ENCODE assay signal across 7 cellular contexts in the genomic region with DNA sequence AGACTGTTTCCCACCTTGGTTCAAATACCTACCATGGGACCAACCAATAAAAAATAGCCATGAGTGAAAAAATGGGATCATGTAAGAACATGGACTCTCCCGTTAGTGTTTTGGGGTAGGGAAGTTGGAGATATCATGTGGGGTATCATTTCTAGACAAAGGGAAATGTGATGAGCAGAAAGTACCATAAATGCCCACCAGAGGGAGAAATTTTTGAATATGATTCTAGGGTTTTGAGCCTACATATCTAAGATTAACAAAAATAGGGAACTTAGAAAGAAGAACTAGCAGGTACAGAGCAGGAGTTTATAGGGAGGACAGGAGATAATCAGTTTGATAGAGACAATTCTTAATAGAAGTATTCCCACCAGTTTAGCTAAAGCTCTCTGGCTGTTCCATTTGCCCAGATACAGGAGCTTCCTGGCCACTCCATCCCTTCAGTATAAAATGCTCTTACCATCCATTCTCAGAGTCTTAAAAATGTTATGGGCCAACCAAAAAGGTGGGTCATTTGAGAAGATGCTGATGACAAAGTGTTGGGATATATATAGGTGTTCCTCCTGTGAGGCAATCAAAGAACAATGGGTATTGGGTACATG. TPM values are rescaled to one million over a fixed set of nuclear protein-coding genes. Genes with fewer than 3 reads are reported as not detected.
DNase-seq lines count a peak whose midpoint lies in the region; TF ChIP-seq lines count a peak whose summit lies in the region.

No MANE protein-coding gene starts in this region.

- no peaks in the 10 kb centered on the region for H3K36me3 ChIP-seq in MM.1S (replicated peaks; ENCODE audit: insufficient read depth, low read length)
- H3K36me3 ChIP-seq in adrenal gland (replicated peaks in 1 of 2) = no peaks in the 10 kb centered on the region

- H3K9me3 ChIP-seq in MM.1S (replicated peaks; ENCODE audit: insufficient read depth, low read length) (no peaks in the 10 kb centered on the region), adrenal gland (replicated peaks in 1 of 3) (no peaks in the 10 kb centered on the region)

- WGBS in adrenal gland, 4 donors = 10 to 29% (median 20%) methylated on average over 1 of the region's 1 CpG

- H2AFZ ChIP-seq in MM.1S (ENCODE audit: low read length) = no peak overlapping the region

- H3K4me3 ChIP-seq in MM.1S (ENCODE audit: low read length) = no peak overlapping the region
- no peak overlapping the region for H3K4me3 ChIP-seq in adrenal gland

- intact Hi-C loops in adrenal gland (cut with DNase I) (loop anchor here in 1 of 2 donors (5.0 kb wide), 1 partner anchor 395 kb away; no protein-coding TSS in a partner anchor), posterior cingulate gyrus (cut with DNase I) (no loop called here)

- no peak overlapping the region for H3K9ac ChIP-seq in MM.1S (ENCODE audit: low read length)

- no peaks in the 10 kb centered on the region for H3F3A ChIP-seq in MM.1S (ENCODE audit: insufficient read depth, low read length)

- DNase-seq in GDM1 (lab: John Stamatoyannopoulos, UW) = peak; percentile 25
- DNase-seq in MM.1S = peak; percentile 64
- DNase-seq in adrenal gland = no peak
- peak; percentile 45 to 57 for DNase-seq in lung microvascular endothelial cell (ENCODE audit: low read depth in 2 of 2)
- no peak for DNase-seq in activated CD4-positive, CD25-positive, alpha-beta regulatory T cell (lab: John Stamatoyannopoulos, UW)
- DNase-seq in AG08396 (ENCODE audit: low spot score) = no peak
- DNase-seq in posterior cingulate gyrus = no peak

- no peak overlapping the region for H3K27ac ChIP-seq in MM.1S (ENCODE audit: low read length)
- H3K27ac ChIP-seq in adrenal gland = no peak overlapping the region

- no peaks in the 10 kb centered on the region for H3K9me2 ChIP-seq in MM.1S (replicated peaks; ENCODE audit: insufficient read depth, low read length)

- H3K4me2 ChIP-seq in MM.1S (ENCODE audit: low read depth, low read length) = no peak overlapping the region

- H3K4me1 ChIP-seq in MM.1S (ENCODE audit: low read length) (peaks cover 26% of the 10 kb centered on the region), adrenal gland (replicated peaks in 1 of 2) (peaks cover 9 to 19% of the 10 kb centered on the region in 2 donors)

- TF ChIP-seq POLR2A in adrenal gland (IDR thresholded peaks at IDR 0.05) = no peak

- H3K27me3 ChIP-seq in MM.1S (replicated peaks; ENCODE audit: insufficient read depth, low read length) (no peaks in the 10 kb centered on the region), adrenal gland (no peaks in the 10 kb centered on the region)

- no peaks in the 10 kb centered on the region for H4K20me1 ChIP-seq in MM.1S (ENCODE audit: insufficient read depth, low read length)

- TF ChIP-seq CTCF in MM.1S (IDR thresholded peaks at IDR 0.05; ENCODE audit: low read length) (peak; percentile 76), adrenal gland (IDR thresholded peaks at IDR 0.05) (peak; percentile 41 to 76 (median 60))

- H3K79me2 ChIP-seq in MM.1S (ENCODE audit: low read length) = peaks cover 11% of the 10 kb centered on the region

RNA-seq across cellular contexts. Expression of a gene that starts 3.6 kb away (rescaled TPM):
- 10 to 100 TPM; 11.0 to 59.8 (median 23.4) TPM for total RNA-seq in adrenal gland
- polyA plus RNA-seq in adrenal gland = 10 to 100 TPM in 2 of 3 donors, 1 to 10 TPM in 1; 9.0 to 15.6 (median 14.3) TPM
- total RNA-seq in lung microvascular endothelial cell = 15.7 and 16.9 TPM in 2 replicates

Comparison
In these comparisons a context has a peak if more than half of its experiments do, and no peak if none do; other contexts are left out.
1. DNase-seq: peak in GDM1 (single experiment), MM.1S (single experiment) and lung microvascular endothelial cell (2 of 2); none in adrenal gland (0 of 7), activated CD4-positive, CD25-positive, alpha-beta regulatory T cell (0 of 4), AG08396 (single experiment) and posterior cingulate gyrus (0 of 10).